Comparison of ENCODE assay signal across 8 cellular contexts in the genomic region with DNA sequence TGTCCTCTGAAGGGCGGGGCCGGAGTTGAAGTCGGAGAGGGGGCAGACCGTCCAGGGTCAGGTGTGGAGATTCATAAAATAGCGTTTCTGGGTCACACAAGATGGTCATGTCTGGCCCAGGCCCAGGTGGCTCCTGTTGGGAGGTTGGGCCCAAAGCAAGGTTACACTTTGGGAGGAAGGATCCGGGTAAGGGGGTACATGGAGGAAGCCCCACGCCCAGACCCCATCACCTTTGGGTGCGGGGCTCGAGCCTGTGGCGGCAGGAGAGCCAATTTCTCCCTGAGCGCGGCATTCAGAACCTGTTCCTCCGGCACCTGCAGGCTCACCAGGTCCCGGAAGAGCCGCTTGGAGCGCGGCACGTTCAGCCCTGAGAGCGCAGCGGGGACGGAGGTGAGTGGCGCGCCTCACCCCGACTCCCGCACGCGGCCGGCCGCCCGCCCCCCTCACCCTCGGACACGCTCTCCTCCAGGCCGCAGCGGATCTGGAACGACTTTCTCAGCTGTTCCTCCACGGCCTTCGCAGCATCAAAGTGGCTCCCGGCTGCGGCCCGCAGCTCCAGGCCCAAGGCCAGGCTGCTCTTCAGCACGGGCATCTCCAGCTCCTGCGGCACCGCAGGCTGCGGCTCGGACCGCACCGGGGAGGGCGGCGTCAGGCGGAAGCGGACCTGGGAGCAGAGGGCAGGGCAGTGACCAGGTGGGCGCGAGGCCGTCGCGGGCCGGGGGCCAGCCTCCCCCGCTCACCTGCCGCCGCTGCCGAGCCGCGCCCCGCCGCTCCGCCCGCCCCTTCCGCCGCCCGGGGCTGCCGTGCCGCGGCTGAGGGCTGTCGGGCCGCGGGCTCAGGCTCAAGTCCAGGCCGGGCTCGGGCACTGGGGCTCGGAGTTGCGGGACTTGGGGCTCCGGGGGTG. TPM values are rescaled to one million over a fixed set of nuclear protein-coding genes. Genes with fewer than 3 reads are reported as not detected.
A peak's percentile ranks its signal among the peaks of the same experiment; 100 is the strongest.
DNase-seq lines count a peak whose midpoint lies in the region; ATAC-seq and TF ChIP-seq lines count a peak whose summit lies in the region.

No MANE protein-coding gene starts in this region.

- H3K9me3 ChIP-seq in BLaER1 treated with 17β-estradiol and CSF1 and Interleukin-3, amounts not matched to agents 10 nM and 100 nM (replicated peaks in 1 of 11), result no peaks in the 10 kb centered on the region
- H3K9me3 ChIP-seq in body of pancreas, result no peaks in the 10 kb centered on the region

- peak overlapping the region; percentile 91 to 99 (median 97) for H3K9ac ChIP-seq in BLaER1 treated with 17β-estradiol and CSF1 and Interleukin-3, amounts not matched to agents 10 nM and 100 nM

- intact Hi-C loops in body of pancreas (cut with DNase I), result no loop called here

- H3K4me2 ChIP-seq in BLaER1 treated with 17β-estradiol and CSF1 and Interleukin-3, amounts not matched to agents 10 nM and 100 nM, result peak overlapping the region; percentile 82 to 99 (median 97)

- H3K27me3 ChIP-seq in BLaER1 treated with 17β-estradiol and CSF1 and Interleukin-3, amounts not matched to agents 10 nM and 100 nM, result no peaks in the 10 kb centered on the region
- H3K27me3 ChIP-seq in body of pancreas, result no peaks in the 10 kb centered on the region

- H4K20me1 ChIP-seq in BLaER1 treated with 17β-estradiol and CSF1 and Interleukin-3, amounts not matched to agents 10 nM and 100 nM, result peaks cover 27 to 55% (median 51%) of the 10 kb centered on the region in 11 experiments; a peak in 21 of 22 replicates

- peak in 1 of 7 experiments; percentile 4 for TF ChIP-seq CTCF in body of pancreas (IDR thresholded peaks at IDR 0.05)

- peak; percentile 61 for DNase-seq in SW480 (ENCODE audit: low spot score)
- DNase-seq in body of pancreas, result peak; percentile 59 to 62 (median 60)
- DNase-seq in iPS-NIHi7 (ENCODE audit: extremely low spot score), result peak; percentile 39
- peak; percentile 47 for DNase-seq in stimulated activated CD4-positive, alpha-beta T cell treated with anti-CD3 and anti-CD28 coated beads, Interleukin-12 subunit alpha, Interleukin-12 subunit beta, amount 100 ng/mL, for 4 hours
- no peak for DNase-seq in AML-193 (lab: John Stamatoyannopoulos, UW)

- ATAC-seq in GM19035 (IDR thresholded peaks at IDR 0.05; ENCODE audit: unreplicated experiment) (peak; percentile 31), HG03175 (IDR thresholded peaks at IDR 0.05; ENCODE audit: unreplicated experiment) (peak; percentile 33), body of pancreas (peak; percentile 47)

- TF ChIP-seq POLR2A in body of pancreas (IDR thresholded peaks at IDR 0.05), result peak in 2 of 3 donors; percentile 7 to 14

- WGBS in body of pancreas, 2 donors, result 1 to 3% methylated on average over 23 to 59 of the region's 81 CpGs

- peak overlapping the region; percentile 91 to 98 (median 95) for H3K27ac ChIP-seq in BLaER1 treated with 17β-estradiol and CSF1 and Interleukin-3, amounts not matched to agents 10 nM and 100 nM
- H3K27ac ChIP-seq in body of pancreas, result peak overlapping the region; percentile 79 to 94 (median 89)

- peaks cover 46 to 62% (median 58%) of the 10 kb centered on the region in 10 experiments for H3K4me1 ChIP-seq in BLaER1 treated with 17β-estradiol and CSF1 and Interleukin-3, amounts not matched to agents 10 nM and 100 nM
- H3K4me1 ChIP-seq in body of pancreas, result peaks cover 40% of the 10 kb centered on the region

- H3K36me3 ChIP-seq in BLaER1 treated with 17β-estradiol and CSF1 and Interleukin-3, amounts not matched to agents 10 nM and 100 nM, result peaks cover 25 to 60% (median 49%) of the 10 kb centered on the region in 11 experiments
- H3K36me3 ChIP-seq in body of pancreas (replicated peaks in 1 of 2; ENCODE audit: insufficient read depth in 1 of 2, low read depth in 2 of 2), result peaks cover 0 to 8% of the 10 kb centered on the region in 2 donors

- peak overlapping the region; percentile 86 to 98 (median 92) for H3K4me3 ChIP-seq in BLaER1 treated with 17β-estradiol and CSF1 and Interleukin-3, amounts not matched to agents 10 nM and 100 nM
- peak overlapping the region; percentile 47 to 81 for H3K4me3 ChIP-seq in body of pancreas

RNA-seq across cellular contexts. Expression of gene PPP1R35, which starts 0.6 kb away (rescaled TPM):
- total RNA-seq in body of pancreas, result 10 to 100 TPM; 39.4 to 69.2 TPM

RNA-seq across cellular contexts. Expression of gene MEPCE, which starts 6.0 kb away (rescaled TPM):
- total RNA-seq in body of pancreas, result 10 to 100 TPM; 14.0 to 34.9 TPM

RNA-seq across cellular contexts. Expression of gene ZCWPW1, which starts 7.2 kb away (rescaled TPM):
- total RNA-seq in body of pancreas, result 1 to 10 TPM; 1.6 to 3.3 TPM

RNA-seq across cellular contexts. Expression of gene SPACDR, which starts 28.4 kb away (rescaled TPM):
- 1 to 10 TPM in 1 of 2 donors, not detected in 1; 1.0 TPM for total RNA-seq in body of pancreas

RNA-seq across cellular contexts. Expression of gene TSC22D4, which starts 43.4 kb away (rescaled TPM):
- total RNA-seq in body of pancreas, result 10 to 100 TPM; 16.6 to 34.9 TPM

Comparison
In these comparisons a context has a peak if more than half of its experiments do, and no peak if none do; other contexts are left out.
1. DNase-seq: peak in SW480 (single experiment), body of pancreas (4 of 4), iPS-NIHi7 (single experiment) and stimulated activated CD4-positive, alpha-beta T cell treated with anti-CD3 and anti-CD28 coated beads, Interleukin-12 subunit alpha, Interleukin-12 subunit beta, amount 100 ng/mL, for 4 hours (single experiment); none in AML-193 (0 of 2).
2. Peak in every context shown above with its lines, with median percentiles within 50 percentile points of each other: ATAC-seq.